8 cellular contexts compared by ENCODE assay signal in the genomic region with DNA sequence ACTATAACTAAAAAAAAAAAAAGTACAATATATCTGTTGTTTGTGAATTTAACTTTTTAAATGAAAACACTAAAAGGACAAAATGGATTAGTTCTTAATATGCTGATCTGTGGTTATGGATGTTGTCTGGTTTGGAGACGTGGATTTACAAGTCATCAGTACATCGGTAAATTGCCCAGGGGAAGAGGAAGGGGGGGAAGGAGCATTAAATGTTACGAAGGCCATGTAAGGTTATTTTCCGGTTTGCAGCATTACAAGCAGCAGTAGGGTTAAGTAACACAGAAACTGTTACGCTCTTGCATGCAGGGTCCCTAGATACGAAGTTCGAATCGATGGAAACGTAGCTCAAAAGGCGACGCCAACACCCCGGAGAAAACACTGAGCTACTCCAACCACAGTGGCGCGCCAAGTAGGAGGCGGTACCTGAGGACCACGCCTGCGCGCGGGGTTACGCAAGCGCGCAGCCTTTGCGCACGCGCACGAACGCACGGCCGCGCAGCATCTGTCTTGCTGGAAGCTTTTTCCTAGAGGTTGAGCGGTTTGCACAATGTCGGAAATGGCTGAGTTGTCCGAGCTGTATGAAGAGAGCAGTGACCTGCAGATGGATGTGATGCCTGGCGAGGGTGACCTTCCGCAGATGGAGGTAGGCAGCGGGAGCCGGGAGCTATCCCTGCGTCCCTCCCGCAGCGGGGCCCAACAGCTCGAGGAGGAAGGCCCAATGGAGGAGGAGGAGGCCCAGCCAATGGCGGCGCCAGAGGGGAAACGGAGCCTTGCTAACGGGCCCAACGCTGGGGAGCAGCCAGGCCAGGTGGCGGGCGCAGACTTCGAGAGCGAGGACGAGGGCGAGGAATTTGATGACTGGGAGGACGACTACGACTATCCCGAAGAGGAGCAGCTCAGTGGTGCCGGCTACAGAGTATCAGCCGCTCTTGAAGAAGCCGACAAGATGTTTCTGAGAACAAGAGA. TPM values are rescaled to one million over a fixed set of nuclear protein-coding genes. Genes with fewer than 3 reads are reported as not detected.
A peak's percentile ranks its signal among the peaks of the same experiment; 100 is the strongest.
DNase-seq lines count a peak whose midpoint lies in the region; ATAC-seq and TF ChIP-seq lines count a peak whose summit lies in the region.

A gene with protein sequence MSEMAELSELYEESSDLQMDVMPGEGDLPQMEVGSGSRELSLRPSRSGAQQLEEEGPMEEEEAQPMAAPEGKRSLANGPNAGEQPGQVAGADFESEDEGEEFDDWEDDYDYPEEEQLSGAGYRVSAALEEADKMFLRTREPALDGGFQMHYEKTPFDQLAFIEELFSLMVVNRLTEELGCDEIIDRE (plus strand): TSS at position 505 of the 966 bp plus-strand sequence. CDS start 43 bp downstream, at position 548.

- peaks cover 28% of the 10 kb centered on the region for H3K36me3 Mint-ChIP-seq in activated CD4-positive, alpha-beta T cell treated with anti-CD3 and anti-CD28 coated beads for 36 hours (ENCODE audit: low read depth)

- intact Hi-C loops in activated CD4-positive, alpha-beta T cell treated with anti-CD3 and anti-CD28 coated beads for 36 hours (cut with DNase I, micrococcal nuclease), result loop anchor here (1.0 to 10.0 kb wide), 15 partner anchors 49 to 1477 kb away; a partner anchor contains a TSS

- CTCF ChIA-PET in activated CD4-positive, alpha-beta T cell treated with anti-CD3 and anti-CD28 coated beads for 36 hours (lab: Charles Lee), result interaction anchor here (0.6 to 1.7 kb wide), 15 partner anchors 10 to 1267 kb away, joined by 3 to 10 read pairs (median 3); a partner anchor contains a TSS

- ATAC-seq in HG03439 (IDR thresholded peaks at IDR 0.05; ENCODE audit: unreplicated experiment), result peak; percentile 95
- ATAC-seq in activated CD4-positive, alpha-beta T cell treated with anti-CD3 and anti-CD28 coated beads for 36 hours, result peak; percentile 91

- H3K27ac Mint-ChIP-seq in activated CD4-positive, alpha-beta T cell treated with anti-CD3 and anti-CD28 coated beads for 36 hours, result peak within 1 kb of the TSS; percentile 99

- peaks cover 45% of the 10 kb centered on the region for H3K4me1 Mint-ChIP-seq in activated CD4-positive, alpha-beta T cell treated with anti-CD3 and anti-CD28 coated beads for 36 hours

- POLR2A ChIA-PET in activated CD4-positive, alpha-beta T cell treated with anti-CD3 and anti-CD28 coated beads for 36 hours (lab: Charles Lee), result interaction anchor here (0.6 to 1.5 kb wide), 9 partner anchors 16 to 1476 kb away, joined by 3 to 8 read pairs (median 3); a partner anchor contains a TSS

- DNase-seq in AML-193 (lab: John Stamatoyannopoulos, UW) (peak; percentile 90 to 94), NCI-H510A treated with DMSO at 0.1 percent for 48 hours (lab: John Stamatoyannopoulos, UW) (peak; percentile 83), kidney glomerular epithelial cell (lab: John Stamatoyannopoulos, UW) (peak; percentile 91)
- DNase-seq in activated CD4-positive, alpha-beta T cell treated with anti-CD3 and anti-CD28 coated beads for 36 hours, result peak; percentile 96
- peak; percentile 68 to 86 (median 82) for DNase-seq in stimulated activated CD4-positive, alpha-beta T cell treated with anti-CD3 and anti-CD28 coated beads, Interleukin-1b, Interleukin-23, amount 100 ng/mL, for 24 hours (ENCODE audit: low read depth in 4 of 4, low spot score in 1 of 4)

- peaks cover 3% of the 10 kb centered on the region for H3K9me3 Mint-ChIP-seq in activated CD4-positive, alpha-beta T cell treated with anti-CD3 and anti-CD28 coated beads for 36 hours (ENCODE audit: low read depth)

- peak; percentile 91 for TF ChIP-seq POLR2A in GM19193 (IDR thresholded peaks at IDR 0.05; ENCODE audit: extremely low read depth, insufficient read depth, insufficient read length)

- peaks cover 7% of the 10 kb centered on the region for H3K27me3 Mint-ChIP-seq in activated CD4-positive, alpha-beta T cell treated with anti-CD3 and anti-CD28 coated beads for 36 hours

- H3K27ac ChIP-seq in cingulate gyrus (ENCODE audit: low read depth, low read length), result peak within 1 kb of the TSS; percentile 97

- peak within 1 kb of the TSS; percentile 98 for H3K4me3 Mint-ChIP-seq in activated CD4-positive, alpha-beta T cell treated with anti-CD3 and anti-CD28 coated beads for 36 hours

RNA-seq across cellular contexts. Expression of the gene that starts here (rescaled TPM):
- 10 to 100 TPM; 73.6 to 82.5 TPM for total RNA-seq in activated CD4-positive, alpha-beta T cell treated with anti-CD3 and anti-CD28 coated beads for 36 hours

Comparison
In these comparisons a context has a peak if more than half of its experiments do, and no peak if none do; other contexts are left out.
1. Peak in every context shown above with its lines: DNase-seq, ATAC-seq and H3K27ac ChIP-seq.